9 cellular contexts compared by ENCODE assay signal in the genomic region with DNA sequence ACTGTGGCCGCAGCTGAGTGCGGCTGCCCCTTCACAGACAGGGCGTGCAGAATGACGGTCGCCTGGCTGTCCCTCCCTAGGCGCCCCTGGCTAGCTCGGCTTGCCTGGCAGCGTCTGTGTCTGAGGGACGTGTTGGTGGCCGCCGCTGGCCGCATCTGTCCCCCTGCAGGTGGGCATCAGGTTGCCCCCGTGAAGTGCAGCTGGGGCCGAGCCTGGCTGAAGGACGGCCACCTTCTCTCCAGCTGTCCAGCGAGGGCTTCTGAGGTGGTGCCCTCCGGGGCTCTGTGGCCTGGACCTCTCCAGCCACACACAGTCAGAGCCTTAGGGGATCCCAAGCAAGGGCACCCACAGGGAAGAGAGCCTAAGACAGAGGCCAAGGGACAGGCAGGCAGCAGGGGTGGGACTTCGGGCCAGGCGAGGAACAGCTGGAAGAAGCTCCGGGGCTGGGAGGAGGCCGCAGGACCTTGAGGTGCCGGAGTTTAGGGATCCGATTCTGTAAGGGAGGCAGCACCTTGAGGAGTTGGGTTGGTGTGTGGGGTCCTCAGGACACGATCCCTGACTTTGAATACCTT.
A peak's percentile ranks its signal among the peaks of the same experiment; 100 is the strongest.
DNase-seq lines count a peak whose midpoint lies in the region; ATAC-seq and TF ChIP-seq lines count a peak whose summit lies in the region.
"Had no signal": no experiment of that assay in that cellular context is flagged by ENCODE, and none has a peak within 500 bp of the region (broad histone marks: within the 10 kb centered on the region; RNA-seq: fewer than 3 reads in every experiment).

No MANE protein-coding gene starts in this region.

- H3K9me3 ChIP-seq in right atrium auricular region (no peaks in the 10 kb centered on the region), muscle layer of duodenum (ENCODE audit: control insufficient read depth in 1 of 2, low read length in 2 of 2) (no peaks in the 10 kb centered on the region), HAP-1 (no peaks in the 10 kb centered on the region)

- H3K27me3 ChIP-seq in right atrium auricular region, result no peaks in the 10 kb centered on the region
- H3K27me3 ChIP-seq in muscle layer of duodenum (ENCODE audit: low read depth, low read length), result no peaks in the 10 kb centered on the region
- no peaks in the 10 kb centered on the region for H3K27me3 ChIP-seq in HAP-1 (ENCODE audit: low read depth)

- peaks cover 0 to 20% of the 10 kb centered on the region in 2 donors for H3K4me1 ChIP-seq in right atrium auricular region
- H3K4me1 ChIP-seq in muscle layer of duodenum (ENCODE audit: control insufficient read depth in 1 of 2, insufficient read depth in 2 of 2, low read length in 2 of 2), result peaks cover 3 to 12% of the 10 kb centered on the region in 2 donors
- peaks cover 4% of the 10 kb centered on the region; the same call in 1 of the 2 replicates for H3K4me1 ChIP-seq in HAP-1

- H3K36me3 ChIP-seq in right atrium auricular region (no peaks in the 10 kb centered on the region), muscle layer of duodenum (ENCODE audit: control insufficient read depth in 1 of 2, insufficient read depth in 2 of 2, low read length in 2 of 2) (no peaks in the 10 kb centered on the region), HAP-1 (replicated peaks) (no peaks in the 10 kb centered on the region)

- TF ChIP-seq CTCF in right atrium auricular region (IDR thresholded peaks at IDR 0.05), result no peak
- no peak for TF ChIP-seq CTCF in coronary artery (IDR thresholded peaks at IDR 0.05)

- ATAC-seq in GM18498 (IDR thresholded peaks at IDR 0.05; ENCODE audit: unreplicated experiment), result no peak

- in situ Hi-C loops in HAP-1 (cut with MboI; ENCODE audit: low sequenced_read_pairs), result no loop called here

- H3K27ac ChIP-seq in right atrium auricular region (peak overlapping the region; percentile 82 to 89), coronary artery (peak overlapping the region; percentile 87 to 97), muscle layer of duodenum (ENCODE audit: low read length) (no peak overlapping the region)
- H3K27ac ChIP-seq: SK-N-MC had no signal

- no peak for DNase-seq in right atrium auricular region (ENCODE audit: low spot score)
- DNase-seq in cardiac septum (ENCODE audit: low spot score), result no peak
- DNase-seq in coronary artery (ENCODE audit: low spot score), result peak; percentile 74
- DNase-seq in cortex of kidney (lab: John Stamatoyannopoulos, UW), result no peak
- DNase-seq in HAP-1 (ENCODE audit: low spot score in 2 of 2), result no peak
- no peak for DNase-seq in amniotic stem cell (lab: John Stamatoyannopoulos, UW)

- intact Hi-C loops in cardiac septum (cut with DNase I), result no loop called here

- H3K4me3 ChIP-seq in right atrium auricular region (peak overlapping the region; percentile 61 to 71), coronary artery (peak overlapping the region; percentile 80), muscle layer of duodenum (ENCODE audit: low read depth in 1 of 2, low read length in 2 of 2) (peak overlapping the region; percentile 30 to 74), HAP-1 (no peak overlapping the region)
